Comparison of ENCODE assay signal across 2 cellular contexts in genomic region chr2:196277002-196277401, GRCh38.
TF ChIP-seq lines count a peak whose summit lies in the region.

No MANE protein-coding gene starts in this region.

TF ChIP-seq in K562, 482 proteins besides CTCF, POLR2A, EP300 and RAD21 (continued from another document):
- TF ChIP-seq FOXK1 (CRISPR knock-in tag; IDR thresholded peaks at IDR 0.05; ENCODE audit: borderline replicate concordance) (no peak), CTBP1 (IDR thresholded peaks at IDR 0.05; ENCODE audit: borderline replicate concordance) (no peak), SNIP1 (IDR thresholded peaks at IDR 0.05; ENCODE audit: low read depth) (no peak), HMGN3 (IDR thresholded peaks at IDR 0.05; ENCODE audit: borderline replicate concordance, extremely low read depth, insufficient read length, low read depth, low read length) (no peak), SMARCE1 (IDR thresholded peaks at IDR 0.05) (no peak), ZBTB9 (CRISPR knock-in tag; IDR thresholded peaks at IDR 0.05) (no peak), ZNF445 (CRISPR knock-in tag; IDR thresholded peaks at IDR 0.05; ENCODE audit: low read depth) (no peak), TEAD4 (IDR thresholded peaks at IDR 0.05; ENCODE audit: low read length) (no peak), TEAD4 (CRISPR knock-in tag; IDR thresholded peaks at IDR 0.05; ENCODE audit: borderline replicate concordance) (no peak), SMC3 (conservative IDR thresholded peaks at IDR 0.05; ENCODE audit: insufficient read depth, low read depth, low read length) (0 out of 2 replicates have a peak, but pooled peaks have one; percentile 40), DEAF1 (CRISPR knock-in tag; IDR thresholded peaks at IDR 0.05) (peak; percentile 30; the same call in 1 of the 2 replicates), CXXC5 (CRISPR knock-in tag; IDR thresholded peaks at IDR 0.05) (no peak), KDM4B (IDR thresholded peaks at IDR 0.05; ENCODE audit: borderline replicate concordance in 2 of 2, low read depth in 1 of 2) (no peak), ZC3H4 (CRISPR knock-in tag; IDR thresholded peaks at IDR 0.05; ENCODE audit: borderline replicate concordance) (no peak), ZKSCAN1 (IDR thresholded peaks at IDR 0.05; ENCODE audit: low read depth, low read length) (no peak)
TF ChIP-seq in K562: peak in this region for 3.

TF ChIP-seq in WTC11, 78 proteins besides CTCF, POLR2A, EP300 and RAD21 (continued from another document):
- TF ChIP-seq E2F4 (CRISPR knock-in tag; IDR thresholded peaks at IDR 0.05; ENCODE audit: borderline replicate concordance, low read depth) (no peak), ESRRA (CRISPR knock-in tag; IDR thresholded peaks at IDR 0.05; ENCODE audit: borderline replicate concordance) (no peak), ETV6 (CRISPR knock-in tag; IDR thresholded peaks at IDR 0.05) (no peak), TEAD1 (CRISPR knock-in tag; IDR thresholded peaks at IDR 0.05) (no peak), HMGA2 (CRISPR knock-in tag; IDR thresholded peaks at IDR 0.05) (no peak), NR3C1 (CRISPR knock-in tag; conservative IDR thresholded peaks at IDR 0.05; ENCODE audit: low read depth) (no peak), CBFB (CRISPR knock-in tag; IDR thresholded peaks at IDR 0.05; ENCODE audit: low read depth) (no peak), STAT6 (CRISPR knock-in tag; conservative IDR thresholded peaks at IDR 0.05; ENCODE audit: low read depth) (no peak), RELA (CRISPR knock-in tag; IDR thresholded peaks at IDR 0.05; ENCODE audit: borderline replicate concordance) (no peak), AFF4 (CRISPR knock-in tag; IDR thresholded peaks at IDR 0.05; ENCODE audit: borderline replicate concordance) (no peak), CREM (CRISPR knock-in tag; IDR thresholded peaks at IDR 0.05) (no peak), NR1H2 (CRISPR knock-in tag; IDR thresholded peaks at IDR 0.05) (no peak)
